ENCODE assay signal across 11 cellular contexts in genomic region chr4:89101256-89102161, GRCh38. TPM values are rescaled to one million over a fixed set of nuclear protein-coding genes. Genes with fewer than 3 reads are reported as not detected.
DNase-seq lines count a peak whose midpoint lies in the region; ATAC-seq and TF ChIP-seq lines count a peak whose summit lies in the region.
"Had no signal": no experiment of that assay in that cellular context is flagged by ENCODE, and none has a peak within 500 bp of the region (broad histone marks: within the 10 kb centered on the region; RNA-seq: fewer than 3 reads in every experiment).

No MANE protein-coding gene starts in this region.

- H4K20me1 ChIP-seq in Karpas-422 (ENCODE audit: insufficient read depth, low read depth, low read length) = no peaks in the 10 kb centered on the region
- H4K20me1 ChIP-seq: BLaER1 treated with 17β-estradiol and CSF1 and Interleukin-3, amounts not matched to agents 10 nM and 100 nM had no signal

- no peaks in the 10 kb centered on the region for H3K79me2 ChIP-seq in Karpas-422 (ENCODE audit: low read length)

- TF ChIP-seq CTCF in heart right ventricle (IDR thresholded peaks at IDR 0.05) = no peak

- no peak overlapping the region for H3K9ac ChIP-seq in Karpas-422 (ENCODE audit: low read length)
- H3K9ac ChIP-seq: BLaER1 treated with 17β-estradiol and CSF1 and Interleukin-3, amounts not matched to agents 10 nM and 100 nM had no signal

- no peak overlapping the region for H2AFZ ChIP-seq in Karpas-422 (ENCODE audit: low read length)

- H3K4me3 ChIP-seq in Karpas-422 (ENCODE audit: low read length) (no peak overlapping the region), heart right ventricle (no peak overlapping the region)
- H3K4me3 ChIP-seq: BLaER1 treated with 17β-estradiol and CSF1 and Interleukin-3, amounts not matched to agents 10 nM and 100 nM; thoracic aorta had no signal

- no peaks in the 10 kb centered on the region for H3K27me3 ChIP-seq in Karpas-422 (ENCODE audit: low read length)
- no peaks in the 10 kb centered on the region for H3K27me3 ChIP-seq in heart right ventricle
- H3K27me3 ChIP-seq: BLaER1 treated with 17β-estradiol and CSF1 and Interleukin-3, amounts not matched to agents 10 nM and 100 nM had no signal

- peaks cover 4% of the 10 kb centered on the region; the same call in 1 of the 2 replicates for H3K4me1 ChIP-seq in Karpas-422 (ENCODE audit: low read length)
- no peaks in the 10 kb centered on the region for H3K4me1 ChIP-seq in heart right ventricle

- no peaks in the 10 kb centered on the region for H3K9me2 ChIP-seq in Karpas-422 (replicated peaks; ENCODE audit: insufficient read depth, low read length)

- H3K4me2 ChIP-seq in Karpas-422 (ENCODE audit: low read depth, low read length, poor library complexity, severe bottlenecking) = no peak overlapping the region

- ATAC-seq in GM18907 (IDR thresholded peaks at IDR 0.05; ENCODE audit: unreplicated experiment) (peak; percentile 94), HG02678 (IDR thresholded peaks at IDR 0.05; ENCODE audit: unreplicated experiment) (peak; percentile 86), heart right ventricle (no peak)

- H3K27ac ChIP-seq in Karpas-422 (ENCODE audit: low read length) (no peak overlapping the region), heart right ventricle (no peak overlapping the region)
- H3K27ac ChIP-seq: thoracic aorta had no signal

- no peaks in the 10 kb centered on the region for H3K36me3 ChIP-seq in Karpas-422 (ENCODE audit: insufficient read depth, low read length)
- H3K36me3 ChIP-seq in heart right ventricle = no peaks in the 10 kb centered on the region
- H3K36me3 ChIP-seq: BLaER1 treated with 17β-estradiol and CSF1 and Interleukin-3, amounts not matched to agents 10 nM and 100 nM; thoracic aorta had no signal

- DNase-seq in A172 (ENCODE audit: low spot score) (peak; percentile 42), Karpas-422 (peak; percentile 2), heart right ventricle (no peak), NOMO-1 treated with dmso at 0.1 percent for 144 hours (lab: John Stamatoyannopoulos, UW; ENCODE audit: unreplicated experiment) (no peak), midbrain (lab: John Stamatoyannopoulos, UW) (no peak), putamen (ENCODE audit: low spot score) (no peak)
- DNase-seq: NK-92 treated with Interleukin-12 subunit alpha and Interleukin-12 subunit beta, amount 100 ng/mL, for 24 hours had no signal

- H3K9me3 ChIP-seq in Karpas-422 (ENCODE audit: low read length) = no peaks in the 10 kb centered on the region
- H3K9me3 ChIP-seq in heart right ventricle = no peaks in the 10 kb centered on the region
- H3K9me3 ChIP-seq: thoracic aorta had no signal

- 88 to 92% methylated on average over 11 of the region's 11 CpGs for WGBS in heart right ventricle, 2 donors

- intact Hi-C loops in heart right ventricle (cut with DNase I) = no loop called here

RNA-seq across cellular contexts. Expression of gene TIGD2, which starts 9.8 kb away (rescaled TPM):
- 10.2 and 16.6 TPM in 2 replicates for total RNA-seq in A172 (2014; rRNA removed; shearing (Covaris generic))
- 4.4 and 7.2 TPM in 2 replicates for total RNA-seq in Karpas-422 (2014; rRNA removed; shearing (Covaris generic); ENCODE audit: low replicate concordance)
- 1 to 10 TPM; 1.2 to 2.8 (median 2.0) TPM for total RNA-seq in heart right ventricle
- polyA plus RNA-seq in heart right ventricle = 1 to 10 TPM; 1.2 to 1.3 TPM

RNA-seq across cellular contexts. Expression of gene FAM13A, which starts 44.5 kb away (rescaled TPM):
- 8.0 and 9.8 TPM in 2 replicates for total RNA-seq in A172 (2014; rRNA removed; shearing (Covaris generic))
- 0.30 and 2.8 TPM in 2 replicates for total RNA-seq in Karpas-422 (2014; rRNA removed; shearing (Covaris generic); ENCODE audit: low replicate concordance)
- 10 to 100 TPM in 9 of 10 donors, 1 to 10 TPM in 1; 6.7 to 18.4 (median 14.9) TPM for total RNA-seq in heart right ventricle
- 10 to 100 TPM in 1 of 2 donors, 1 to 10 TPM in 1; 2.4 to 12.1 TPM for polyA plus RNA-seq in heart right ventricle

Comparison
In these comparisons a context has a peak if more than half of its experiments do, and no peak if none do; other contexts are left out.
1. DNase-seq: peak in A172 (single experiment) and Karpas-422 (single experiment); none in heart right ventricle (0 of 2), NOMO-1 treated with dmso at 0.1 percent for 144 hours (single experiment), midbrain (single experiment) and putamen (single experiment).
2. ATAC-seq: peak in GM18907 (single experiment) and HG02678 (single experiment); none in heart right ventricle (0 of 8).